1 cellular context compared by ENCODE assay signal in genomic region chr6:141460245-141460644, GRCh38.
A peak's percentile ranks its signal among the peaks of the same experiment; 100 is the strongest.
TF ChIP-seq lines count a peak whose summit lies in the region.

No MANE protein-coding gene starts in this region.

TF ChIP-seq in H1, 55 proteins besides CTCF, POLR2A, EP300 and RAD21:
- TF ChIP-seq TEAD4 (IDR thresholded peaks at IDR 0.05; ENCODE audit: low read depth, low read length): peak; percentile 75
- peak; percentile 87 for TF ChIP-seq NANOG (IDR thresholded peaks at IDR 0.05; ENCODE audit: insufficient read depth, low read depth, low read length, poor library complexity, severe bottlenecking)
- 0 out of 2 replicates have a peak, but pooled peaks have one; percentile 40 for TF ChIP-seq SP1 (IDR thresholded peaks at IDR 0.05; ENCODE audit: low read depth, low read length)
